Comparison of ENCODE assay signal across 8 cellular contexts in the genomic region with DNA sequence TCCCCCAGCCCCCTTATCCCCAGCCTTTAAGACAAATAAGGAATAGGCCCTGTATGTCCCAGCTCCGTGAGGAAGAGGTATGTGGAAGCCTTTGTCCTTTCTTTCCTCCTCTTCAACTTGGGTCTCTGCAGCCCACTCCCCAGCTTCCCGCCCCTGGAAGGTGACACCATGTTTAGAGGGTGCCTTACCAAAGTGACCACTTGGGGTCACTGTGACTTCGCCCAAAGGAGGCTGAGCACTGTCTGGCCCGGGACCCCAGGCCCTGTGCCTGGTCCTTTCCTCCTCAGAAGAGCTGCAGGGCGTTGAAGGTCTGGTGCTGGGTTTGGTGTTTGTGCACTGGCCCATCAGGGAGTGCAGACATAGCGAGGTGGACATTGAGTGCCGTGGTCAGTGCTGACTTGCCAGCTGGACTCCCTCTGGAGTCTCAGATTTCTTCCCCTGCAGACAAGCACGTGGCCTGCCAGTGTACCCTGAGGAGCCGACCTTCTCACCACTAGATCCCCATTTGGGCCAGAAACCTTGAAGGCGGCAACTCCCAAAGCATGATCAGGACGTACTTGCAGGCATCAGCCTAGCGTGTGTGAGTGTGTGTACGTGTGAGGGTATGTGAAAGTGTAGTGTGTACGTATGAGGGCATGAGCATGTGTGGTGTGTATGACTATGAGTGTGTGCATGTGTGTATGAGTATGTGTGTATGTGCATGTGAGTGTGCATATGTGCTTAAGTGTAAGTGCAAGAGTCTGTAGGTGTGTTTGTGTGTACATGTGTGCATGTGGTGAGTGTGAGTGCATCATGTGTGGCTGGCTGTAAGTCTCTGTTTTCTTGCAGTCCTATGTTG.
DNase-seq lines count a peak whose midpoint lies in the region; ATAC-seq and TF ChIP-seq lines count a peak whose summit lies in the region.

No MANE protein-coding gene starts in this region.

- H2AK5ac ChIP-seq in neuronal stem cell (ENCODE audit: low read depth, low read length) = no peak overlapping the region

- no peaks in the 10 kb centered on the region for H3K36me3 ChIP-seq in HAP-1 (replicated peaks)
- no peaks in the 10 kb centered on the region for H3K36me3 ChIP-seq in RWPE2 (ENCODE audit: low read depth)
- no peaks in the 10 kb centered on the region for H3K36me3 ChIP-seq in esophagus squamous epithelium
- no peaks in the 10 kb centered on the region for H3K36me3 ChIP-seq in neuronal stem cell (replicated peaks in 1 of 2; ENCODE audit: control insufficient read depth in 2 of 2, insufficient read depth in 2 of 2, low read length in 2 of 2)

- TF ChIP-seq POLR2A in esophagus squamous epithelium (IDR thresholded peaks at IDR 0.05) = no peak

- peak; percentile 49 for ATAC-seq in RWPE2 (ENCODE audit: low read depth)
- no peak for ATAC-seq in HG02588 (IDR thresholded peaks at IDR 0.05; ENCODE audit: unreplicated experiment)

- H3K27ac ChIP-seq in RWPE2 (ENCODE audit: poor library complexity, severe bottlenecking) = no peak overlapping the region
- H3K27ac ChIP-seq in esophagus squamous epithelium = no peak overlapping the region
- H3K27ac ChIP-seq in neuronal stem cell (replicated peaks; ENCODE audit: low read length) = no peak overlapping the region

- H4K91ac ChIP-seq in neuronal stem cell (ENCODE audit: low read depth, low read length, poor library complexity) = no peak overlapping the region

- H4K8ac ChIP-seq in neuronal stem cell (ENCODE audit: low read depth, low read length) = no peak overlapping the region

- H2BK12ac ChIP-seq in neuronal stem cell (ENCODE audit: low read length) = no peak overlapping the region

- H3K79me1 ChIP-seq in neuronal stem cell (ENCODE audit: low read depth, low read length) = peaks cover 2% of the 10 kb centered on the region

- H2BK5ac ChIP-seq in neuronal stem cell (ENCODE audit: low read length) = no peak overlapping the region

- no peak overlapping the region for H3K4me3 ChIP-seq in HAP-1
- no peak overlapping the region for H3K4me3 ChIP-seq in RWPE2 (ENCODE audit: severe bottlenecking)
- H3K4me3 ChIP-seq in esophagus squamous epithelium = no peak overlapping the region
- H3K4me3 ChIP-seq in neuronal stem cell (ENCODE audit: low read length in 2 of 2) = peak overlapping the region in 1 of 2 donors; percentile 1

- H2AFZ ChIP-seq in neuronal stem cell (ENCODE audit: low read length) = no peak overlapping the region

- H3K9me3 ChIP-seq in HAP-1 = no peaks in the 10 kb centered on the region
- no peaks in the 10 kb centered on the region for H3K9me3 ChIP-seq in RWPE2 (ENCODE audit: severe bottlenecking)
- no peaks in the 10 kb centered on the region for H3K9me3 ChIP-seq in esophagus squamous epithelium
- H3K9me3 ChIP-seq in neuronal stem cell (replicated peaks in 1 of 2; ENCODE audit: control insufficient read depth in 2 of 2, insufficient read depth in 1 of 2, low read depth in 1 of 2, low read length in 2 of 2) = no peaks in the 10 kb centered on the region

- H2BK120ac ChIP-seq in neuronal stem cell (ENCODE audit: low read depth, low read length) = no peak overlapping the region

- intact Hi-C loops in esophagus squamous epithelium (cut with DNase I) = no loop called here

- H3K4me2 ChIP-seq in neuronal stem cell (ENCODE audit: insufficient read depth, low read length, poor library complexity, severe bottlenecking) = no peak overlapping the region

- no peaks in the 10 kb centered on the region for H3K27me3 ChIP-seq in HAP-1 (ENCODE audit: low read depth)
- H3K27me3 ChIP-seq in RWPE2 (ENCODE audit: insufficient read depth, poor library complexity, severe bottlenecking) = no peaks in the 10 kb centered on the region
- peaks cover 0 to 7% (median 0%) of the 10 kb centered on the region in 4 donors for H3K27me3 ChIP-seq in esophagus squamous epithelium
- no peaks in the 10 kb centered on the region for H3K27me3 ChIP-seq in neuronal stem cell (ENCODE audit: control insufficient read depth in 3 of 3, insufficient read depth in 3 of 3, low read depth in 1 of 3, low read length in 3 of 3)

- in situ Hi-C loops in HAP-1 (cut with MboI; ENCODE audit: low sequenced_read_pairs) = loop anchor here (5.0 to 25.0 kb wide), 2 partner anchors 513 to 693 kb away; no protein-coding TSS in a partner anchor

- no peak overlapping the region for H3K4ac ChIP-seq in neuronal stem cell (ENCODE audit: low read length)

- peak; percentile 64 for TF ChIP-seq CTCF in RWPE2 (IDR thresholded peaks at IDR 0.05; ENCODE audit: poor library complexity, severe bottlenecking)
- peak in 5 of 6 experiments; percentile 20 to 53 (median 26) for TF ChIP-seq CTCF in esophagus squamous epithelium (IDR thresholded peaks at IDR 0.05)

- no peak overlapping the region for H3K23ac ChIP-seq in neuronal stem cell (ENCODE audit: low read depth, low read length, poor library complexity)

- DNase-seq in NOMO-1 treated with DMSO at 0.1 percent for 48 hours (lab: John Stamatoyannopoulos, UW; ENCODE audit: unreplicated experiment) (peak; percentile 12), NOMO-1 treated with dmso at 0.1 percent for 144 hours (lab: John Stamatoyannopoulos, UW; ENCODE audit: unreplicated experiment) (no peak), HAP-1 (ENCODE audit: low spot score in 2 of 2) (peak; percentile 11 to 71), RWPE2 (ENCODE audit: low spot score) (no peak), esophagus squamous epithelium (lab: John Stamatoyannopoulos, UW) (no peak), neuronal stem cell (ENCODE audit: low spot score) (peak; percentile 63), NCI-H446 treated with DMSO at 0.1 percent for 48 hours (lab: John Stamatoyannopoulos, UW) (no peak)

- no peak overlapping the region for H2BK15ac ChIP-seq in neuronal stem cell (ENCODE audit: low read length)

- H3K14ac ChIP-seq in neuronal stem cell (ENCODE audit: low read length) = peak overlapping the region; percentile 39

- H3K4me1 ChIP-seq in HAP-1 (no peaks in the 10 kb centered on the region), RWPE2 (ENCODE audit: insufficient read depth, poor library complexity, severe bottlenecking) (no peaks in the 10 kb centered on the region), esophagus squamous epithelium (no peaks in the 10 kb centered on the region), neuronal stem cell (ENCODE audit: control insufficient read depth in 2 of 2, insufficient read depth in 1 of 2, low read depth in 1 of 2, low read length in 2 of 2) (no peaks in the 10 kb centered on the region)

- H3K9ac ChIP-seq in neuronal stem cell (ENCODE audit: low read depth, low read length, poor library complexity) = peak overlapping the region; percentile 54

- H3K18ac ChIP-seq in neuronal stem cell (ENCODE audit: low read length) = no peak overlapping the region

- WGBS in esophagus squamous epithelium, 2 donors = 52 to 56% methylated on average over 5 to 6 of the region's 14 CpGs
- WGBS in neuronal stem cell (ENCODE audit: extremely low coverage in 2 of 2, insufficient read length in 2 of 2, insufficient replicate concordance in 1 of 2), 2 donors = 100% methylated on average over 2 of the region's 14 CpGs; no CpG with 5 or more reads in 1 of the 2 donors

Comparison
In these comparisons a context has a peak if more than half of its experiments do, and no peak if none do; other contexts are left out.
1. DNase-seq: peak in NOMO-1 treated with DMSO at 0.1 percent for 48 hours (single experiment), HAP-1 (2 of 2) and neuronal stem cell (single experiment); none in NOMO-1 treated with dmso at 0.1 percent for 144 hours (single experiment), RWPE2 (single experiment), esophagus squamous epithelium (single experiment) and NCI-H446 treated with DMSO at 0.1 percent for 48 hours (single experiment).